In the genomic region with DNA sequence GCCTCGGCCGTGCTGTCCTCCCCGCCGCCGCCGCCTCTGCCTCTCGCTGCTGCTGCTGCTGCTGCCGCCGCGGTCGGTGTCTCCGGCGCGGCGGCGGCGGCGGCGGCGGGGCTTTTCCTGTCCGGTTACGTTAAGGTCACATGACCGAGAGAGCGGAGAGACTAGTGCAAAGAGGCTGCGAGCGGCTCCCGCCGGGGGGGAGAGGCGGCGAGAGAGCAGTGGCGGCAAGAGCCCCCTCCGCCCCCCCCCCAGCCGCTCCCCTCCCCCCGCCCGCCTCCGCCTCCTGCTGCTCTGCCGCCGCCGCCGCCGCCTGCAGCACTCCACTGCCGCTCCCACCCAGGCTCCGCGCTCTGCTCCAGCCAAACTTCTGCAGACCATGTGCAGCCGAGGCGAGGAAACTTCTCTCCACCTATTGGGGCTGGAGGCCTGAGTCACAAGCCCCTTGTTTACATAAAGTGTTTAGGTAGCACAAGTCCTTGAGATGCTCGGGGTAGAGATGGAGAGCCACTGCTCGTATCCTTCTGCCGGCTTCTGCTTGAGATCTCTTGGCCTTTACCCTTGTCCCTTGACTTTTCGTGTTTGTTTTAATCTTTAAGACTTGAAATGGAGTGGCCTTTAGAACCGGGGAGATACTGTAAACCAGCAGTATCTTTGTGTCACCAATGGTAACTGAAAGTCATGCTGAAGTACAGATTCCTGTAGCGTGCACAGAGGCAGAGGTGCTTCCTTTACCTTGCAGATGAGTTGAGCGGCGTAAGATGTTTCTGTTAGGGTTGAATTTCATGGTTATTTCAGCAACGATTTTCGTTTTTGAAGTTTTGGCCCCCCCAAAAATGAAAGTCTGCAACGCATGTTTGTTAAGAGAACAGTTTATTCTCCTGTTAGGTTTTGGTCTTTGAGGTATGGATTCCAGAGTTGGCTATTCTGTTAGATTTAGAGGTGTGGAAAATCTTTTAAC, we compare ENCODE assay signal across 1 cellular context.
A peak's percentile ranks its signal among the peaks of the same experiment; 100 is the strongest.
TF ChIP-seq lines count a peak whose summit lies in the region.

A gene with protein sequence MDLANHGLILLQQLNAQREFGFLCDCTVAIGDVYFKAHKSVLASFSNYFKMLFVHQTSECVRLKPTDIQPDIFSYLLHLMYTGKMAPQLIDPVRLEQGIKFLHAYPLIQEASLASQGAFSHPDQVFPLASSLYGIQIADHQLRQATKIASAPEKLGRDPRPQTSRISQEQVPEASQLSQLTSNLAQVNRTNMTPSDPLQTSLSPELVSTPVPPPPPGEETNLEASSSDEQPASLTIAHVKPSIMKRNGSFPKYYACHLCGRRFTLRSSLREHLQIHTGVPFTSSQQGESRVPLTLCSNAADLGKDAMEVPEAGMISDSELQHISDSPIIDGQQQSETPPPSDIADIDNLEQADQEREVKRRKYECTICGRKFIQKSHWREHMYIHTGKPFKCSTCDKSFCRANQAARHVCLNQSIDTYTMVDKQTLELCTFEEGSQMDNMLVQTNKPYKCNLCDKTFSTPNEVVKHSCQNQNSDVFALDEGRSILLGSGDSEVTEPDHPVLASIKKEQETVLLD (minus strand): TSS at position 89 of the 958 bp plus-strand sequence. CDS start 17,922 bp downstream, outside the sequence.

TF ChIP-seq in HEK293, 187 proteins besides CTCF, POLR2A, EP300 and RAD21 (continued from another document and continues in another):
- TF ChIP-seq BCL11B (tag by site-specific recombination; IDR thresholded peaks at IDR 0.05; ENCODE audit: low read depth) (no peak), ZSCAN16 (tag by site-specific recombination; IDR thresholded peaks at IDR 0.05) (no peak), ZNF433 (tag by site-specific recombination; IDR thresholded peaks at IDR 0.05; ENCODE audit: low read depth) (no peak), ZNF335 (tag by site-specific recombination; conservative IDR thresholded peaks at IDR 0.05) (no peak; the same call in 1 of the 2 replicates), ZBTB8A (tag by site-specific recombination; IDR thresholded peaks at IDR 0.05) (no peak), ZNF404 (tag by site-specific recombination; IDR thresholded peaks at IDR 0.05) (no peak), ZNF585B (tag by site-specific recombination; IDR thresholded peaks at IDR 0.05) (no peak), ZNF155 (tag by site-specific recombination; IDR thresholded peaks at IDR 0.05) (no peak), ZNF610 (tag by site-specific recombination; IDR thresholded peaks at IDR 0.05; ENCODE audit: borderline replicate concordance) (peak; percentile 87; the same call in 1 of the 2 replicates), ZNF704 (tag by site-specific recombination; IDR thresholded peaks at IDR 0.05) (no peak), HOXD13 (CRISPR knock-in tag; IDR thresholded peaks at IDR 0.05; ENCODE audit: borderline replicate concordance) (no peak), ZBTB7A (tag by site-specific recombination; IDR thresholded peaks at IDR 0.05; ENCODE audit: low read depth) (no peak), ZBTB49 (tag by site-specific recombination; IDR thresholded peaks at IDR 0.05; ENCODE audit: low read depth) (no peak), ZNF18 (tag by site-specific recombination; IDR thresholded peaks at IDR 0.05) (no peak), ZNF2 (tag by site-specific recombination; IDR thresholded peaks at IDR 0.05) (0 out of 2 replicates have a peak, but pooled peaks have one; percentile 35), ZNF830 (tag by site-specific recombination; IDR thresholded peaks at IDR 0.05; ENCODE audit: low read depth) (no peak), TSHZ1 (tag by site-specific recombination; IDR thresholded peaks at IDR 0.05; ENCODE audit: borderline replicate concordance) (no peak), EGR2 (tag by site-specific recombination; IDR thresholded peaks at IDR 0.05; ENCODE audit: low read depth) (no peak), ZBTB17 (tag by site-specific recombination; IDR thresholded peaks at IDR 0.05) (peak; percentile 71), KLF9 (tag by site-specific recombination; IDR thresholded peaks at IDR 0.05; ENCODE audit: low read depth) (no peak), ZNF112 (tag by site-specific recombination; IDR thresholded peaks at IDR 0.05) (no peak), MZF1 (tag by site-specific recombination; IDR thresholded peaks at IDR 0.05; ENCODE audit: borderline replicate concordance) (no peak), ZNF580 (tag by site-specific recombination; IDR thresholded peaks at IDR 0.05) (no peak), ZNF449 (tag by site-specific recombination; IDR thresholded peaks at IDR 0.05) (no peak), ZBTB6 (tag by site-specific recombination; IDR thresholded peaks at IDR 0.05) (no peak), ZNF843 (tag by site-specific recombination; IDR thresholded peaks at IDR 0.05) (no peak), ZNF266 (tag by site-specific recombination; IDR thresholded peaks at IDR 0.05; ENCODE audit: low read depth) (no peak), SCRT2 (tag by site-specific recombination; IDR thresholded peaks at IDR 0.05) (no peak), ZIC2 (tag by site-specific recombination; IDR thresholded peaks at IDR 0.05) (no peak), ZNF747 (tag by site-specific recombination; IDR thresholded peaks at IDR 0.05) (no peak), RBAK (tag by site-specific recombination; IDR thresholded peaks at IDR 0.05) (no peak), ZNF791 (tag by site-specific recombination; IDR thresholded peaks at IDR 0.05) (no peak), IKZF3 (tag by site-specific recombination; IDR thresholded peaks at IDR 0.05) (no peak)
- TF ChIP-seq, protein P1, sequence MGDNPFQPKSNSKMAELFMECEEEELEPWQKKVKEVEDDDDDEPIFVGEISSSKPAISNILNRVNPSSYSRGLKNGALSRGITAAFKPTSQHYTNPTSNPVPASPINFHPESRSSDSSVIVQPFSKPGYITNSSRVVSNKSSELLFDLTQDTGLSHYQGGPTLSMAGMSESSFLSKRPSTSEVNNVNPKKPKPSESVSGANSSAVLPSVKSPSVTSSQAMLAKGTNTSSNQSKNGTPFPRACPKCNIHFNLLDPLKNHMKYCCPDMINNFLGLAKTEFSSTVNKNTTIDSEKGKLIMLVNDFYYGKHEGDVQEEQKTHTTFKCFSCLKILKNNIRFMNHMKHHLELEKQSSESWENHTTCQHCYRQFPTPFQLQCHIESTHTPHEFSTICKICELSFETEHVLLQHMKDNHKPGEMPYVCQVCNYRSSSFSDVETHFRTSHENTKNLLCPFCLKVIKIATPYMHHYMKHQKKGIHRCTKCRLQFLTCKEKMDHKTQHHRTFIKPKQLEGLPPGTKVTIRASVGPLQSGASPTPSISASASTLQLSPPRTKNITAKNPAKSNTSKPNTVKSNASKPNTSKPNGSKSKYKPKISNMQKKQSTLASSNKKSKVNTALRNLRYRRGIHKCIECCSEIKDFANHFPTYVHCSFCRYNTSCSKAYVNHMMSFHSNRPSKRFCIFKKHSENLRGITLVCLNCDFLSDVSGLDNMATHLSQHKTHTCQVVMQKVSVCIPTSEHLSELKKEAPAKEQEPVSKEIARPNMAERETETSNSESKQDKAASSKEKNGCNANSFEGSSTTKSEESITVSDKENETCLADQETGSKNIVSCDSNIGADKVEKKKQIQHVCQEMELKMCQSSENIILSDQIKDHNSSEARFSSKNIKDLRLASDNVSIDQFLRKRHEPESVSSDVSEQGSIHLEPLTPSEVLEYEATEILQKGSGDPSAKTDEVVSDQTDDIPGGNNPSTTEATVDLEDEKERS (tag by site-specific recombination; IDR thresholded peaks at IDR 0.05): no peak
- TF ChIP-seq, protein P2, sequence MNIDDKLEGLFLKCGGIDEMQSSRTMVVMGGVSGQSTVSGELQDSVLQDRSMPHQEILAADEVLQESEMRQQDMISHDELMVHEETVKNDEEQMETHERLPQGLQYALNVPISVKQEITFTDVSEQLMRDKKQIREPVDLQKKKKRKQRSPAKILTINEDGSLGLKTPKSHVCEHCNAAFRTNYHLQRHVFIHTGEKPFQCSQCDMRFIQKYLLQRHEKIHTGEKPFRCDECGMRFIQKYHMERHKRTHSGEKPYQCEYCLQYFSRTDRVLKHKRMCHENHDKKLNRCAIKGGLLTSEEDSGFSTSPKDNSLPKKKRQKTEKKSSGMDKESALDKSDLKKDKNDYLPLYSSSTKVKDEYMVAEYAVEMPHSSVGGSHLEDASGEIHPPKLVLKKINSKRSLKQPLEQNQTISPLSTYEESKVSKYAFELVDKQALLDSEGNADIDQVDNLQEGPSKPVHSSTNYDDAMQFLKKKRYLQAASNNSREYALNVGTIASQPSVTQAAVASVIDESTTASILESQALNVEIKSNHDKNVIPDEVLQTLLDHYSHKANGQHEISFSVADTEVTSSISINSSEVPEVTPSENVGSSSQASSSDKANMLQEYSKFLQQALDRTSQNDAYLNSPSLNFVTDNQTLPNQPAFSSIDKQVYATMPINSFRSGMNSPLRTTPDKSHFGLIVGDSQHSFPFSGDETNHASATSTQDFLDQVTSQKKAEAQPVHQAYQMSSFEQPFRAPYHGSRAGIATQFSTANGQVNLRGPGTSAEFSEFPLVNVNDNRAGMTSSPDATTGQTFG (tag by site-specific recombination; IDR thresholded peaks at IDR 0.05; ENCODE audit: borderline replicate concordance): no peak
